Comparison of ENCODE assay signal across 13 cellular contexts in the genomic region with DNA sequence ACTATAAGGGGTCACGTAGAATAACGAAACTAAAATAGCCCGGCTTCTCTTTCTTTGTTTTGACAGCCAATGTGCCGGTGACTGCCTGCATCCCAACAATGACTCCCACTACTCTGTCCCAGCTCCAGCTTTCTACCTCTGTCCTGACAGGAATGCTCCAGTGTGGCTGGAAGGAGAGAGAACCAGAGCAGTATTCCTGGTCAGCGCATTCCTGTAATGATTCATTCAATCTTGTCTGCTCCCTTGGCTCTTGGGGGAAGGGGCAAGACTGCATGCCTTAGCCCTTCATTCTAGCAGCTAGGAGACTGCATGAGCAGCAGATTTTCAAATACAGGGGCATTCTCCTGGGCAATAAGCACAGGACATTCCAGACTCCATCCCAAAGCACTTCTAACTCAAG.
DNase-seq lines count a peak whose midpoint lies in the region; ATAC-seq and TF ChIP-seq lines count a peak whose summit lies in the region.
"Had no signal": no experiment of that assay in that cellular context is flagged by ENCODE, and none has a peak within 500 bp of the region (broad histone marks: within the 10 kb centered on the region; RNA-seq: fewer than 3 reads in every experiment).

No MANE protein-coding gene starts in this region.

- no peak for TF ChIP-seq POLR2A in IMR-90 (IDR thresholded peaks at IDR 0.05; ENCODE audit: low read depth, low read length)

- H3K56ac ChIP-seq in IMR-90 (ENCODE audit: extremely low read depth, insufficient read depth, low read length): no peak overlapping the region

- H3K27ac ChIP-seq in IMR-90 (ENCODE audit: insufficient read depth, low read length): no peak overlapping the region
- H3K27ac ChIP-seq in ectodermal cell (ENCODE audit: insufficient read depth, low read depth, low read length, poor library complexity, severe bottlenecking): peak overlapping the region; percentile 21
- H3K27ac ChIP-seq: left ventricle myocardium inferior had no signal

- H4K20me1 ChIP-seq in IMR-90 (ENCODE audit: insufficient read depth, low read length): no peaks in the 10 kb centered on the region

- peak overlapping the region; percentile 10; the same call in 1 of the 2 replicates for H3K4me2 ChIP-seq in IMR-90 (ENCODE audit: low read depth, low read length)

- no peaks in the 10 kb centered on the region for H3K79me1 ChIP-seq in IMR-90 (ENCODE audit: low read depth in 1 of 2, low read length in 2 of 2)

- TF ChIP-seq RAD21 in IMR-90 (IDR thresholded peaks at IDR 0.05; ENCODE audit: low read length): no peak

- no peak overlapping the region for H3K4me3 ChIP-seq in AG04449 (ENCODE audit: low read depth, low read length)
- no peak overlapping the region for H3K4me3 ChIP-seq in IMR-90 (ENCODE audit: insufficient read depth, low read depth, low read length)
- H3K4me3 ChIP-seq in ectodermal cell (ENCODE audit: insufficient read depth, low read depth, low read length): no peak overlapping the region
- H3K4me3 ChIP-seq: left ventricle myocardium inferior had no signal

- intact Hi-C loops in IMR-90 (cut with micrococcal nuclease): no loop called here
- intact Hi-C loops in left colon (cut with DNase I, micrococcal nuclease): no loop called here

- H3K18ac ChIP-seq in IMR-90 (ENCODE audit: low read depth, low read length): no peak overlapping the region

- H2BK120ac ChIP-seq in IMR-90 (ENCODE audit: low read depth, low read length): no peak overlapping the region

- no peak overlapping the region for H3K4ac ChIP-seq in IMR-90 (ENCODE audit: low read depth, low read length)

- H2BK20ac ChIP-seq in IMR-90 (ENCODE audit: low read depth, low read length): no peak overlapping the region

- no TSS peak for BruUV-seq in IMR-90 (replicated peaks; lab: Mats Ljungman, UMichigan)

- H2AK5ac ChIP-seq in IMR-90 (ENCODE audit: low read depth, low read length): no peak overlapping the region

- no peak overlapping the region for H4K5ac ChIP-seq in IMR-90 (ENCODE audit: low read depth, low read length)

- H4K8ac ChIP-seq in IMR-90 (ENCODE audit: low read depth in 2 of 2, low read length in 2 of 2): no peak overlapping the region

- H3K9me1 ChIP-seq in IMR-90 (ENCODE audit: insufficient read depth, low read length): no peaks in the 10 kb centered on the region

- H3K36me3 ChIP-seq in IMR-90 (ENCODE audit: control insufficient read depth, insufficient read depth, low read length): no peaks in the 10 kb centered on the region
- no peaks in the 10 kb centered on the region for H3K36me3 ChIP-seq in ectodermal cell (ENCODE audit: control insufficient read depth, insufficient read depth, low read length)
- H3K36me3 ChIP-seq: left ventricle myocardium inferior had no signal

- TF ChIP-seq CTCF in AG04449 (IDR thresholded peaks at IDR 0.05; ENCODE audit: insufficient read depth, low read length, missing control alignments) (no peak), IMR-90 (conservative IDR thresholded peaks at IDR 0.05; ENCODE audit: low read depth, low read length) (no peak)

- CTCF ChIA-PET in AG04449 (lab: Yijun Ruan, JAX): interaction anchor here (0.5 to 0.8 kb wide), 2 partner anchors 12 to 540 kb away, joined by 3 to 4 read pairs; no protein-coding TSS in a partner anchor
- CTCF ChIA-PET in IMR-90 (lab: Yijun Ruan, JAX): no interaction called here

- no peak overlapping the region for H2AK9ac ChIP-seq in IMR-90 (replicated peaks; ENCODE audit: low read depth, low read length, poor library complexity)

- H4K91ac ChIP-seq in IMR-90 (ENCODE audit: insufficient read depth, low read depth, low read length): no peak overlapping the region

- no peak overlapping the region for H3K14ac ChIP-seq in IMR-90 (replicated peaks; ENCODE audit: low read depth, low read length)

- no peak overlapping the region for H3K23ac ChIP-seq in IMR-90 (ENCODE audit: low read depth, low read length)

- no peak overlapping the region for H2BK15ac ChIP-seq in IMR-90 (ENCODE audit: low read depth, low read length)

- POLR2A ChIA-PET in AG04449 (lab: Yijun Ruan, JAX) (no interaction called here), IMR-90 (lab: Charles Lee; ENCODE audit: unreplicated experiment) (no interaction called here)

- H3K4me1 ChIP-seq in IMR-90 (ENCODE audit: control insufficient read depth, insufficient read depth, low read length): no peaks in the 10 kb centered on the region
- H3K4me1 ChIP-seq in ectodermal cell (ENCODE audit: control insufficient read depth, insufficient read depth, low read length): peaks cover 8% of the 10 kb centered on the region
- H3K4me1 ChIP-seq: left ventricle myocardium inferior had no signal

- ATAC-seq in IMR-90 (ENCODE audit: low read depth): peak; percentile 57; the same call in 1 of the 2 replicates
- ATAC-seq in left colon: no peak
- ATAC-seq in GM18858 (IDR thresholded peaks at IDR 0.05; ENCODE audit: unreplicated experiment): no peak
- ATAC-seq: PC-3 had no signal

- peak; percentile 12 for DNase-seq in AG04449 (ENCODE audit: low read depth, low spot score)
- peak; percentile 33 for DNase-seq in IMR-90
- DNase-seq in kidney tubule cell (ENCODE audit: low spot score): peak; percentile 92
- DNase-seq in germinal center (ENCODE audit: low spot score): no peak
- DNase-seq in left colon: no peak
- no peak for DNase-seq in stimulated activated CD4-positive, alpha-beta T cell treated with anti-CD3 and anti-CD28 coated beads, Interleukin-4, amount 100 ng/mL, for 24 hours
- DNase-seq: activated CD4-positive, alpha-beta T cell treated with anti-CD3 and anti-CD28 coated beads, Interleukin-2, amount 50 U/mL, for 4 hours; DMS53; left ventricle myocardium inferior; NCI-H2081 treated with DMSO at 0.1 percent for 48 hours; PC-3 had no signal

- in situ Hi-C loops in IMR-90 (cut with MboI; ENCODE audit: low sequenced_read_pairs): no loop called here

- dilution Hi-C loops in IMR-90 (cut with HindIII; ENCODE audit: low sequenced_read_pairs, unreplicated experiment): no loop called here

- H3K9me3 ChIP-seq in IMR-90 (ENCODE audit: control insufficient read depth, insufficient read depth, low read length): no peaks in the 10 kb centered on the region
- H3K9me3 ChIP-seq in ectodermal cell (ENCODE audit: control insufficient read depth, low read length): no peaks in the 10 kb centered on the region

- H2AFZ ChIP-seq in IMR-90 (replicated peaks; ENCODE audit: low read length, poor library complexity): no peak overlapping the region

- H3K27me3 ChIP-seq in IMR-90 (ENCODE audit: control insufficient read depth, insufficient read depth, low read length) (no peaks in the 10 kb centered on the region), ectodermal cell (ENCODE audit: control insufficient read depth, insufficient read depth, low read length, poor library complexity, severe bottlenecking) (no peaks in the 10 kb centered on the region)

- H3K9ac ChIP-seq in IMR-90 (ENCODE audit: low read depth, low read length): no peak overlapping the region

- WGBS in IMR-90 (ENCODE audit: extremely low coverage in 2 of 2, insufficient read length in 1 of 2), 2 experiments: no CpG with 5 or more reads among the region's 5 CpGs
- WGBS in ectodermal cell, 2 experiments: 69 to 76% methylated on average over 5 of the region's 5 CpGs

- H2BK5ac ChIP-seq in IMR-90 (ENCODE audit: low read depth, low read length, poor library complexity, severe bottlenecking): no peak overlapping the region

TF ChIP-seq in IMR-90, 13 proteins besides CTCF, POLR2A, EP300 and RAD21:
- peak; percentile 22; the same call in 1 of the 2 replicates for TF ChIP-seq MAFK (IDR thresholded peaks at IDR 0.05; ENCODE audit: low read depth, low read length)
- no peak for TF ChIP-seq CHD1 (IDR thresholded peaks at IDR 0.05; ENCODE audit: low read depth, low read length)

Comparison
In these comparisons a context has a peak if more than half of its experiments do, and no peak if none do; other contexts are left out.
1. DNase-seq: peak in AG04449 (single experiment), IMR-90 (single experiment) and kidney tubule cell (single experiment); none in germinal center (single experiment), left colon (0 of 2) and stimulated activated CD4-positive, alpha-beta T cell treated with anti-CD3 and anti-CD28 coated beads, Interleukin-4, amount 100 ng/mL, for 24 hours (single experiment).